In the genomic region with DNA sequence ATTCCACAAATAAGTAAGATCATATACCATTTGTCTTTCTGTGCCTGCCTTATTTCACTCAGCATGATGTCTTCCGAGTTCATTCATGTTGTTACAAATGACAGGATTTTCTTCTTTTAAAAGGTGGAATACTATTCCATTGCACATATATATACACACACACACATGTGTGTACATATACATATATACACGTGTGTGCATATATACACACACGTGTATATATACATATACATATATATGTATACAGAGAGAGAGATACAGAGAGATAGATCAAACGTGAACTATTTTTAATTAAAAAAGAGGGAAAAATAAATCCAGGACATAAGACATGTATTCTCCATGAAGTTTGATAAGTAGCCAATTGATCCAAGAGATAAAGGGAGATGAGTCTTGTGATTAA, we compare ENCODE assay signal across 34 cellular contexts.
"Had no signal": no experiment of that assay in that cellular context is flagged by ENCODE, and none has a peak within 500 bp of the region (broad histone marks: within the 10 kb centered on the region; RNA-seq: fewer than 3 reads in every experiment).

No MANE protein-coding gene starts in this region.

- H3K4me1 ChIP-seq: adrenal gland, ascending aorta, body of pancreas, breast epithelium had no signal

- FAIRE-seq: astrocyte, bronchial epithelial cell had no signal

- H3K27me3 ChIP-seq: adrenal gland, ascending aorta, body of pancreas, brain microvascular endothelial cell, breast epithelium, cardiac muscle cell had no signal

- DNase-seq: activated effector memory CD4-positive, alpha-beta T cell treated with anti-CD3 and anti-CD28 coated beads, Interleukin-2, amount 50 U/mL, for 16 hours; activated effector memory CD4-positive, alpha-beta T cell treated with Interleukin-2 at 50 U/mL for 16 hours; activated gamma-delta T cell; activated gamma-delta T cell treated with Interleukin-2 at 50 U/mL for 16 hours; activated naive CD4-positive, alpha-beta T cell; activated naive CD4-positive, alpha-beta T cell treated with anti-CD3 and anti-CD28 coated beads for 36 hours; activated naive CD4-positive, alpha-beta T cell treated with anti-CD3 and anti-CD28 coated beads, Interleukin-2, amount 10 ng/mL, durations not matched to agents 7 days and 5 days; activated naive CD4-positive, alpha-beta T cell treated with anti-CD3 and anti-CD28 coated beads, Interleukin-2, amount 50 U/mL, for 16 hours; activated naive CD4-positive, alpha-beta T cell treated with Interleukin-2 at 50 U/mL for 16 hours; activated naive CD8-positive, alpha-beta T cell treated with anti-CD3 and anti-CD28 coated beads for 36 hours; activated naive CD8-positive, alpha-beta T cell treated with anti-CD3 and anti-CD28 coated beads, Interleukin-2, amount 10 ng/mL, durations not matched to agents 7 days and 5 days; activated naive CD8-positive, alpha-beta T cell treated with anti-CD3 and anti-CD28 coated beads, Interleukin-2, amount 50 U/mL, for 24 hours; activated T-cell treated with anti-CD3 and anti-CD28 coated beads, Interleukin-2, amount 50 U/mL, for 1 hour; activated T-cell treated with anti-CD3 and anti-CD28 coated beads, Interleukin-2, amount 50 U/mL, for 24 hours; activated T-cell treated with anti-CD3 and anti-CD28 coated beads, Interleukin-2, amount 50 U/mL, for 4 hours; activated T-cell treated with anti-CD3 and anti-CD28 coated beads, Interleukin-2, amount 50 U/mL, for 48 hours; activated T-cell treated with anti-CD3 and anti-CD28 coated beads, Interleukin-2, amount 50 U/mL, for 72 hours; adrenal gland; amniotic stem cell; amygdala; anterior cingulate cortex; aorta; body of pancreas; caudate nucleus; central memory CD4-positive, alpha-beta T cell; cerebellar nuclear complex had no signal

- ATAC-seq: activated naive CD4-positive, alpha-beta T cell treated with anti-CD3 and anti-CD28 coated beads, Interleukin-2, amount 50 U/mL, for 72 hours; activated naive CD8-positive, alpha-beta T cell treated with anti-CD3 and anti-CD28 coated beads, Interleukin-2, amount 50 U/mL, for 24 hours; activated T-cell treated with anti-CD3 and anti-CD28 coated beads, Interleukin-2, amount 50 U/mL, for 4 hours; activated T-cell treated with anti-CD3 and anti-CD28 coated beads, Interleukin-2, amount 50 U/mL, for 72 hours; activated T-helper 17 cell treated with anti-CD3 and anti-CD28 coated beads, Interleukin-2, amount 50 U/mL, for 72 hours; body of pancreas had no signal

- H3K4me3 ChIP-seq: adrenal gland, ascending aorta, body of pancreas, breast epithelium, cardiac muscle cell had no signal

- H3K9me3 ChIP-seq: adrenal gland, ascending aorta, body of pancreas, breast epithelium had no signal

- H3K36me3 ChIP-seq: adrenal gland, ascending aorta, brain microvascular endothelial cell, breast epithelium, cardiac muscle cell had no signal

- H3K27ac ChIP-seq: adrenal gland, ascending aorta, body of pancreas, brain microvascular endothelial cell, breast epithelium, cardiac muscle cell had no signal
